11 cellular contexts compared by ENCODE assay signal in genomic region chr11:16883179-16883578, GRCh38.
DNase-seq lines count a peak whose midpoint lies in the region; ATAC-seq and TF ChIP-seq lines count a peak whose summit lies in the region.
"Had no signal": no experiment of that assay in that cellular context is flagged by ENCODE, and none has a peak within 500 bp of the region (broad histone marks: within the 10 kb centered on the region; RNA-seq: fewer than 3 reads in every experiment).

No MANE protein-coding gene starts in this region.

- intact Hi-C loops in activated T-helper 2 cell treated with anti-CD3 and anti-CD28 coated beads, Interferon-gamma antibody, Interleukin-2, Interleukin-4, amounts not matched to agents 10 μg/mL and 5 μg/mL and 100 μg/mL, durations not matched to agents 14 hours and 24 hours and 36 hours (cut with micrococcal nuclease): no loop called here

- H3K27me3 Mint-ChIP-seq in activated T-helper 2 cell treated with anti-CD3 and anti-CD28 coated beads, Interferon-gamma antibody, Interleukin-2, Interleukin-4, amounts not matched to agents 10 μg/mL and 5 μg/mL and 100 μg/mL, durations not matched to agents 14 hours and 24 hours and 36 hours (ENCODE audit: low read depth): no peaks in the 10 kb centered on the region
- H3K27me3 Mint-ChIP-seq: activated CD4-positive, alpha-beta memory T cell treated with anti-CD3 and anti-CD28 coated beads, Interleukin-2, amount 10 ng/mL, durations not matched to agents 7 days and 5 days had no signal

- H3K27ac ChIP-seq in 22Rv1: no peak overlapping the region

- peaks cover 14% of the 10 kb centered on the region for H3K4me1 Mint-ChIP-seq in activated T-helper 2 cell treated with anti-CD3 and anti-CD28 coated beads, Interferon-gamma antibody, Interleukin-2, Interleukin-4, amounts not matched to agents 10 μg/mL and 5 μg/mL and 100 μg/mL, durations not matched to agents 14 hours and 24 hours and 36 hours (ENCODE audit: low read depth)
- H3K4me1 Mint-ChIP-seq: activated CD4-positive, alpha-beta memory T cell treated with anti-CD3 and anti-CD28 coated beads, Interleukin-2, amount 10 ng/mL, durations not matched to agents 7 days and 5 days had no signal

- no peak overlapping the region for H3K27ac Mint-ChIP-seq in activated T-helper 2 cell treated with anti-CD3 and anti-CD28 coated beads, Interferon-gamma antibody, Interleukin-2, Interleukin-4, amounts not matched to agents 10 μg/mL and 5 μg/mL and 100 μg/mL, durations not matched to agents 14 hours and 24 hours and 36 hours
- H3K27ac Mint-ChIP-seq: activated CD4-positive, alpha-beta memory T cell treated with anti-CD3 and anti-CD28 coated beads, Interleukin-2, amount 10 ng/mL, durations not matched to agents 7 days and 5 days had no signal

- H3K9me3 Mint-ChIP-seq in activated T-helper 2 cell treated with anti-CD3 and anti-CD28 coated beads, Interferon-gamma antibody, Interleukin-2, Interleukin-4, amounts not matched to agents 10 μg/mL and 5 μg/mL and 100 μg/mL, durations not matched to agents 14 hours and 24 hours and 36 hours: no peaks in the 10 kb centered on the region
- H3K9me3 Mint-ChIP-seq: activated CD4-positive, alpha-beta memory T cell treated with anti-CD3 and anti-CD28 coated beads, Interleukin-2, amount 10 ng/mL, durations not matched to agents 7 days and 5 days had no signal

- peak; percentile 6 for DNase-seq in LHCN-M2 (ENCODE audit: low read depth)
- peak; percentile 49 for DNase-seq in UCSD-AML1 (lab: John Stamatoyannopoulos, UW; ENCODE audit: unreplicated experiment)
- DNase-seq in kidney tubule cell (ENCODE audit: low spot score): peak; percentile 74
- DNase-seq in activated T-helper 2 cell treated with anti-CD3 and anti-CD28 coated beads, Interferon-gamma antibody, Interleukin-2, Interleukin-4, amounts not matched to agents 10 μg/mL and 5 μg/mL and 100 μg/mL, durations not matched to agents 14 hours and 24 hours and 36 hours (ENCODE audit: low spot score): no peak
- DNase-seq in COLO829 (ENCODE audit: low spot score): no peak
- no peak for DNase-seq in SK-N-DZ (ENCODE audit: low spot score)
- DNase-seq: activated CD4-positive, alpha-beta memory T cell treated with anti-CD3 and anti-CD28 coated beads, Interleukin-2, amount 10 ng/mL, durations not matched to agents 7 days and 5 days; cortex of kidney; NCI-H446 had no signal

- H3K4me3 Mint-ChIP-seq in activated T-helper 2 cell treated with anti-CD3 and anti-CD28 coated beads, Interferon-gamma antibody, Interleukin-2, Interleukin-4, amounts not matched to agents 10 μg/mL and 5 μg/mL and 100 μg/mL, durations not matched to agents 14 hours and 24 hours and 36 hours (ENCODE audit: low read depth): no peak overlapping the region
- H3K4me3 Mint-ChIP-seq: activated CD4-positive, alpha-beta memory T cell treated with anti-CD3 and anti-CD28 coated beads, Interleukin-2, amount 10 ng/mL, durations not matched to agents 7 days and 5 days had no signal

- no peak for ATAC-seq in HG03097 (IDR thresholded peaks at IDR 0.05; ENCODE audit: low FRiP score, unreplicated experiment)

- peak; percentile 50 for TF ChIP-seq CTCF in 22Rv1 (IDR thresholded peaks at IDR 0.05)

- H3K36me3 Mint-ChIP-seq in activated T-helper 2 cell treated with anti-CD3 and anti-CD28 coated beads, Interferon-gamma antibody, Interleukin-2, Interleukin-4, amounts not matched to agents 10 μg/mL and 5 μg/mL and 100 μg/mL, durations not matched to agents 14 hours and 24 hours and 36 hours (ENCODE audit: low read depth): peaks cover 5% of the 10 kb centered on the region

Comparison
In these comparisons a context has a peak if more than half of its experiments do, and no peak if none do; other contexts are left out.
1. DNase-seq: peak in LHCN-M2 (single experiment), UCSD-AML1 (single experiment) and kidney tubule cell (single experiment); none in activated T-helper 2 cell treated with anti-CD3 and anti-CD28 coated beads, Interferon-gamma antibody, Interleukin-2, Interleukin-4, amounts not matched to agents 10 μg/mL and 5 μg/mL and 100 μg/mL, durations not matched to agents 14 hours and 24 hours and 36 hours (single experiment), COLO829 (single experiment) and SK-N-DZ (single experiment).